16 cellular contexts compared by ENCODE assay signal in the genomic region with DNA sequence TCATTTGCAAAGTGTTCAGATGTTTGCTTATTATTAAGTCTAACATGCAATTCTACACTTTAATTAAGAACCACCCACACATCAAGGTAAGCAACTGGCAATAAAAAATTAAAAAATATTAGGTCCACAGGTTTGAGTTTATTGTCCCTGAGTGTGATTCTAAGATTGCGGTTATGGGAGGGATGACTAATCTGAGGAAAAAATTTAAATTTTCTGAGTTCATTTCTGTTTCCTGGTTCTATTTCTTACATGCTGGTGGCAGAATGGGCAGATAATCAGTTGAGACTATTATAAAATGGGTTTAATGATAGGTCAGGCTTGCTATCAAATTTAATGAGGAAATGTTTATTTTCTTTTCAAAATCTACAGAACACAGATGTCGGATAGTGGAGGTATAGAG.
DNase-seq lines count a peak whose midpoint lies in the region; ATAC-seq and TF ChIP-seq lines count a peak whose summit lies in the region.
"Had no signal": no experiment of that assay in that cellular context is flagged by ENCODE, and none has a peak within 500 bp of the region (broad histone marks: within the 10 kb centered on the region; RNA-seq: fewer than 3 reads in every experiment).

No MANE protein-coding gene starts in this region.

- no peak overlapping the region for H3K27ac ChIP-seq in hepatocyte

- H3K4me2 ChIP-seq in hepatocyte, result no peak overlapping the region
- H3K4me2 ChIP-seq: GM23338 had no signal

- WGBS in hepatocyte (ENCODE audit: low lambda C conversion rate, missing lambda C conversion rate), result 84% methylated on average over 2 of the region's 2 CpGs

- no peak overlapping the region for H2AFZ ChIP-seq in hepatocyte
- H2AFZ ChIP-seq: GM23338 had no signal

- no peak for TF ChIP-seq CTCF in hepatocyte (IDR thresholded peaks at IDR 0.05; ENCODE audit: poor library complexity)

- no peaks in the 10 kb centered on the region for H3K4me1 ChIP-seq in hepatocyte (ENCODE audit: insufficient read depth)

- H3K27me3 ChIP-seq in hepatocyte, result no peaks in the 10 kb centered on the region

- no peaks in the 10 kb centered on the region for H4K20me1 ChIP-seq in hepatocyte (ENCODE audit: insufficient read depth, poor library complexity, severe bottlenecking)

- H3K36me3 ChIP-seq in hepatocyte (replicated peaks; ENCODE audit: insufficient read depth, low read depth), result no peaks in the 10 kb centered on the region

- H3K9me3 ChIP-seq in hepatocyte (ENCODE audit: low read depth), result no peaks in the 10 kb centered on the region

- H3K4me3 ChIP-seq in hepatocyte, result no peak overlapping the region
- H3K4me3 ChIP-seq: GM23338 had no signal

- H3K9me2 ChIP-seq in hepatocyte (replicated peaks; ENCODE audit: insufficient read depth), result no peaks in the 10 kb centered on the region

- DNase-seq in NCI-H69 (lab: John Stamatoyannopoulos, UW) (peak; percentile 23), RPMI7951 (ENCODE audit: low read depth) (peak; percentile 37), fibroblast of peridontal ligament (ENCODE audit: extremely low read depth) (peak; percentile 23), hepatocyte (ENCODE audit: low spot score) (no peak)
- DNase-seq: C1 segment of cervical spinal cord; Calu3; CD4-positive, alpha-beta memory T cell; COR-L47; DMS53; DMS79 treated with DMSO at 0.1 percent for 48 hours; GF-D8; H9 had no signal

- no peaks in the 10 kb centered on the region for H3K79me2 ChIP-seq in hepatocyte

- ATAC-seq in esophagus mucosa (no peak), GM18870 (IDR thresholded peaks at IDR 0.05; ENCODE audit: unreplicated experiment) (no peak)
- ATAC-seq: GM23338, HCT116 had no signal
